In genomic region chr6:29749668-29750067, GRCh38 we compare ENCODE assay signal across 9 cellular contexts. TPM values are rescaled to one million over a fixed set of nuclear protein-coding genes. Genes with fewer than 3 reads are reported as not detected.
DNase-seq lines count a peak whose midpoint lies in the region; ATAC-seq and TF ChIP-seq lines count a peak whose summit lies in the region.
"Had no signal": no experiment of that assay in that cellular context is flagged by ENCODE, and none has a peak within 500 bp of the region (broad histone marks: within the 10 kb centered on the region; RNA-seq: fewer than 3 reads in every experiment).

No MANE protein-coding gene starts in this region.

- TF ChIP-seq CTCF in lung (IDR thresholded peaks at IDR 0.05; ENCODE audit: control extremely low read depth, extremely low read depth) (no peak), thyroid gland (IDR thresholded peaks at IDR 0.05) (no peak), left lung (IDR thresholded peaks at IDR 0.05) (no peak)

- H3K9me3 ChIP-seq in lung (ENCODE audit: control insufficient read depth in 2 of 2, insufficient read depth in 1 of 2, low read length in 1 of 2) (no peaks in the 10 kb centered on the region), thyroid gland (no peaks in the 10 kb centered on the region), left lung (no peaks in the 10 kb centered on the region)
- H3K9me3 ChIP-seq: BE2C had no signal

- H3K27ac Mint-ChIP-seq in activated naive CD8-positive, alpha-beta T cell treated with anti-CD3 and anti-CD28 coated beads, Interleukin-2, amount 50 U/mL, for 24 hours: peak overlapping the region; percentile 19

- peak overlapping the region; percentile 95 for H3K4me3 Mint-ChIP-seq in activated T-cell treated with anti-CD3 and anti-CD28 coated beads, Interleukin-2, amount 50 U/mL, for 4 hours
- peak overlapping the region; percentile 93 for H3K4me3 Mint-ChIP-seq in activated naive CD8-positive, alpha-beta T cell treated with anti-CD3 and anti-CD28 coated beads, Interleukin-2, amount 50 U/mL, for 24 hours

- peak overlapping the region; percentile 55 to 77 for H3K27ac ChIP-seq in lung (ENCODE audit: low read depth in 1 of 2, low read length in 1 of 2)
- peak overlapping the region in 2 of 3 donors; percentile 39 to 61 for H3K27ac ChIP-seq in thyroid gland
- no peak overlapping the region for H3K27ac ChIP-seq in left lung

- no peaks in the 10 kb centered on the region for H3K9me3 Mint-ChIP-seq in activated T-cell treated with anti-CD3 and anti-CD28 coated beads, Interleukin-2, amount 50 U/mL, for 4 hours
- no peaks in the 10 kb centered on the region for H3K9me3 Mint-ChIP-seq in activated naive CD8-positive, alpha-beta T cell treated with anti-CD3 and anti-CD28 coated beads, Interleukin-2, amount 50 U/mL, for 24 hours

- peaks cover 0 to 1% of the 10 kb centered on the region in 2 donors for H3K36me3 ChIP-seq in lung (ENCODE audit: control insufficient read depth in 2 of 2, insufficient read depth in 2 of 2, low read length in 2 of 2)
- H3K36me3 ChIP-seq in thyroid gland: no peaks in the 10 kb centered on the region
- H3K36me3 ChIP-seq in left lung: no peaks in the 10 kb centered on the region
- H3K36me3 ChIP-seq: BE2C had no signal

- H3K4me1 ChIP-seq in lung (ENCODE audit: control insufficient read depth in 2 of 2, insufficient read depth in 2 of 2, low read length in 2 of 2): peaks cover 0 to 3% of the 10 kb centered on the region in 2 donors
- H3K4me1 ChIP-seq in thyroid gland: peaks cover 18 to 20% of the 10 kb centered on the region in 2 donors
- H3K4me1 ChIP-seq in left lung: peaks cover 0 to 34% of the 10 kb centered on the region in 2 donors
- H3K4me1 ChIP-seq: BE2C had no signal

- ATAC-seq in activated T-cell treated with anti-CD3 and anti-CD28 coated beads, Interleukin-2, amount 50 U/mL, for 4 hours: no peak
- no peak for ATAC-seq in activated naive CD8-positive, alpha-beta T cell treated with anti-CD3 and anti-CD28 coated beads, Interleukin-2, amount 50 U/mL, for 24 hours
- ATAC-seq in lung (ENCODE audit: insufficient read depth, low FRiP score): no peak
- ATAC-seq in left lung: no peak

- no peak for DNase-seq in activated T-cell treated with anti-CD3 and anti-CD28 coated beads, Interleukin-2, amount 50 U/mL, for 4 hours
- no peak for DNase-seq in activated T-cell treated with anti-CD3 and anti-CD28 coated beads, Interleukin-2, amount 50 U/mL, for 48 hours
- no peak for DNase-seq in activated naive CD8-positive, alpha-beta T cell treated with anti-CD3 and anti-CD28 coated beads, Interleukin-2, amount 50 U/mL, for 24 hours
- DNase-seq in lung (ENCODE audit: low spot score): no peak
- peak in 1 of 2 donors; percentile 19 for DNase-seq in thyroid gland
- no peak for DNase-seq in COR-L47 (lab: John Stamatoyannopoulos, UW)
- no peak for DNase-seq in left lung
- DNase-seq in stimulated activated naive CD4-positive, alpha-beta T cell treated with Interleukin-2 at 50 U/mL for 16 hours (lab: John Stamatoyannopoulos, UW): no peak

- WGBS in lung, 2 donors: 48 to 53% methylated on average over 5 of the region's 5 CpGs
- 53 to 56% methylated on average over 5 of the region's 5 CpGs for WGBS in thyroid gland, 2 donors

- H3K27me3 ChIP-seq in lung (ENCODE audit: control insufficient read depth, insufficient read depth) (no peaks in the 10 kb centered on the region), thyroid gland (no peaks in the 10 kb centered on the region), left lung (peaks cover 0 to 28% of the 10 kb centered on the region in 2 donors)

- H3K27me3 Mint-ChIP-seq in activated T-cell treated with anti-CD3 and anti-CD28 coated beads, Interleukin-2, amount 50 U/mL, for 4 hours (ENCODE audit: low read depth): no peaks in the 10 kb centered on the region
- H3K27me3 Mint-ChIP-seq in activated naive CD8-positive, alpha-beta T cell treated with anti-CD3 and anti-CD28 coated beads, Interleukin-2, amount 50 U/mL, for 24 hours: peaks cover 4% of the 10 kb centered on the region

- H3K4me3 ChIP-seq in lung (no peak overlapping the region), thyroid gland (replicated peaks in 1 of 3) (no peak overlapping the region), left lung (peak overlapping the region in 1 of 2 donors; percentile 59)

- intact Hi-C loops in thyroid gland (cut with DNase I) (no loop called here), left lung (cut with DNase I) (no loop called here)

- TF ChIP-seq POLR2A in thyroid gland (IDR thresholded peaks at IDR 0.05): no peak

- peaks cover 5% of the 10 kb centered on the region for H3K36me3 Mint-ChIP-seq in activated T-cell treated with anti-CD3 and anti-CD28 coated beads, Interleukin-2, amount 50 U/mL, for 4 hours (ENCODE audit: insufficient read depth)
- H3K36me3 Mint-ChIP-seq in activated naive CD8-positive, alpha-beta T cell treated with anti-CD3 and anti-CD28 coated beads, Interleukin-2, amount 50 U/mL, for 24 hours (ENCODE audit: low read depth): no peaks in the 10 kb centered on the region

- H3K4me1 Mint-ChIP-seq in activated T-cell treated with anti-CD3 and anti-CD28 coated beads, Interleukin-2, amount 50 U/mL, for 4 hours (ENCODE audit: low read depth): peaks cover 49% of the 10 kb centered on the region
- peaks cover 34% of the 10 kb centered on the region for H3K4me1 Mint-ChIP-seq in activated naive CD8-positive, alpha-beta T cell treated with anti-CD3 and anti-CD28 coated beads, Interleukin-2, amount 50 U/mL, for 24 hours

RNA-seq across cellular contexts. Expression of gene HLA-F, which starts 26.4 kb away (rescaled TPM):
- total RNA-seq in activated T-cell treated with anti-CD3 and anti-CD28 coated beads, Interleukin-2, amount 50 U/mL, for 4 hours: 100 to 1,000 TPM; 185 to 341 (median 228) TPM
- 100 to 1,000 TPM in 1 of 2 donors, 10 to 100 TPM in 1; 76.2 to 102 TPM for total RNA-seq in lung
- polyA plus RNA-seq in lung: 100 to 1,000 TPM; 205 to 451 TPM
- 10 to 100 TPM; 33.9 to 81.3 (median 44.6) TPM for total RNA-seq in thyroid gland
- 100 to 1,000 TPM in 1 of 2 donors, 10 to 100 TPM in 1; 98.3 to 197 TPM for total RNA-seq in left lung

Comparison
In these comparisons a context has a peak if more than half of its experiments do, and no peak if none do; other contexts are left out.
1. H3K27ac ChIP-seq: peak in lung (2 of 2) and thyroid gland (2 of 3); none in left lung (0 of 2).